Comparison of ENCODE assay signal across 2 cellular contexts in the genomic region with DNA sequence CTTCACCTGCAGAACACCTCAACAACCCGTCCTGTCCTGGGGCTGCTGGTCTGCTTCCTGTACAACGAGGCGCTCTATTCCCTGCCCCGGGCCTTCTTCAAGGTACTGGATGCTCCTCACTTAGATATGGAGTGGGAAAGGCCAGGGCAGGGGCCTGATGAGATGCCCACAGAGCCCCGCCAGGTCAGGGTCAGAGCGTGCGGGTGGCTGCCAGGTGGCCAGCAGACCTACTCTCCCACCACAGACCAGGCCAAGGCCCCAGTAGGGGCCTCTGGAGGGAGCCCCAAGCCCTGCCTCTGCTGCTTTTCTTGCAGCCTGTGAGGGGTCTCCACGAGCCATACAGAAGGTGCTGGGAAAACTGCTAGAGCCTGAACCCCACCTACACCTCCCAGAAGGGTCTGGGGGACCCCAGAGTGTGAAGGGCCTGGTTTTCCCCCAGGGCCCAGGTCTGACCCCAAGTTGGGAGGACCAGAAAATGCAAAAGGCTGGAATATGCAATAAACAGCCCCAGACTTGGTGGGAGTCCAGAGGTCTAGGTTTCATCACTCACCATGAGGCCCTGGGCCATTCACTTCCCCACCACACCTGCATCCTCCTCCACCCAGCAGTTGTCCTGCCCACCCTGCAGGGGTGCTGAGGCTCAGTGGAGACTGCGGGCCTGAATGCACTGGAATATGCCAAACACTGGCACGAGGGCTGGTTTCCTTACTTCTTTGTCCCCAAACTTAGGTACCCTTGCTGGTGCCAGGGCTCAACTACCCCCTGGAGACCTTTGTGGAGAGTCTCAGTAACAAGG.
TF ChIP-seq lines count a peak whose summit lies in the region.

No MANE protein-coding gene starts in this region.

TF ChIP-seq in HEK293, 187 proteins besides CTCF, POLR2A, EP300 and RAD21:
- TF ChIP-seq ZNF791 (tag by site-specific recombination; IDR thresholded peaks at IDR 0.05): no peak
- TF ChIP-seq ZIC2 (tag by site-specific recombination; IDR thresholded peaks at IDR 0.05): peak; percentile 54
TF ChIP-seq in HEK293: peak in this region for 1.

TF ChIP-seq in H1, 55 proteins besides CTCF, POLR2A, EP300 and RAD21:
- TF ChIP-seq HDAC2 (IDR thresholded peaks at IDR 0.05; ENCODE audit: borderline replicate concordance in 1 of 2, low read depth in 2 of 2, low read length in 2 of 2): no peak
- TF ChIP-seq HDAC6 (IDR thresholded peaks at IDR 0.05; ENCODE audit: low read depth, low read length): no peak
- TF ChIP-seq ZNF274 (IDR thresholded peaks at IDR 0.05; ENCODE audit: borderline replicate concordance, extremely low read depth, low read length): no peak
- TF ChIP-seq MAFK (IDR thresholded peaks at IDR 0.05; ENCODE audit: low read depth, low read length): no peak
- TF ChIP-seq SAP30 (IDR thresholded peaks at IDR 0.05; ENCODE audit: insufficient read depth, insufficient replicate concordance, low read length): no peak
- TF ChIP-seq CBX8 (IDR thresholded peaks at IDR 0.05; ENCODE audit: borderline replicate concordance, low read depth, low read length): no peak
- TF ChIP-seq SIX5 (IDR thresholded peaks at IDR 0.05; ENCODE audit: low read depth, low read length): no peak
- TF ChIP-seq, protein P1, sequence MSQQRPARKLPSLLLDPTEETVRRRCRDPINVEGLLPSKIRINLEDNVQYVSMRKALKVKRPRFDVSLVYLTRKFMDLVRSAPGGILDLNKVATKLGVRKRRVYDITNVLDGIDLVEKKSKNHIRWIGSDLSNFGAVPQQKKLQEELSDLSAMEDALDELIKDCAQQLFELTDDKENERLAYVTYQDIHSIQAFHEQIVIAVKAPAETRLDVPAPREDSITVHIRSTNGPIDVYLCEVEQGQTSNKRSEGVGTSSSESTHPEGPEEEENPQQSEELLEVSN (IDR thresholded peaks at IDR 0.05): no peak
- TF ChIP-seq TCF12 (IDR thresholded peaks at IDR 0.05; ENCODE audit: low read depth, low read length): no peak
- TF ChIP-seq RFX5 (IDR thresholded peaks at IDR 0.05; ENCODE audit: borderline replicate concordance, low read depth, low read length): no peak
- TF ChIP-seq BCL11A (IDR thresholded peaks at IDR 0.05; ENCODE audit: low read depth in 2 of 2, low read length in 2 of 2): no peak
- TF ChIP-seq TBP (IDR thresholded peaks at IDR 0.05; ENCODE audit: low read depth, low read length): no peak
